31 cellular contexts compared by ENCODE assay signal in genomic region chr6:108171291-108171917, GRCh38. TPM values are rescaled to one million over a fixed set of nuclear protein-coding genes. Genes with fewer than 3 reads are reported as not detected.
DNase-seq lines count a peak whose midpoint lies in the region; ATAC-seq and TF ChIP-seq lines count a peak whose summit lies in the region.
"Had no signal": no experiment of that assay in that cellular context is flagged by ENCODE, and none has a peak within 500 bp of the region (broad histone marks: within the 10 kb centered on the region; RNA-seq: fewer than 3 reads in every experiment).

No MANE protein-coding gene starts in this region.

- H3K9me3 ChIP-seq in iPS-18a (ENCODE audit: control insufficient read depth, low read depth, low read length), result peaks cover 3% of the 10 kb centered on the region
- no peaks in the 10 kb centered on the region; the same call in 1 of the 2 replicates for H3K9me3 ChIP-seq in BE2C
- H3K9me3 ChIP-seq: body of pancreas, MG63, pancreas, thoracic aorta, uterus had no signal

- no peak for TF ChIP-seq CTCF in activated CD8-positive, alpha-beta T cell treated with anti-CD3 and anti-CD28 coated beads for 36 hours (IDR thresholded peaks at IDR 0.05)
- TF ChIP-seq CTCF in WTC11 (IDR thresholded peaks at IDR 0.05) (no peak), BE2C (IDR thresholded peaks at IDR 0.05; ENCODE audit: low read depth, low read length) (no peak)

- POLR2A ChIA-PET in activated CD8-positive, alpha-beta T cell treated with anti-CD3 and anti-CD28 coated beads, Interleukin-2, amount 10 ng/mL, durations not matched to agents 7 days and 5 days (lab: Charles Lee), result no interaction called here
- POLR2A ChIA-PET in activated CD8-positive, alpha-beta T cell treated with anti-CD3 and anti-CD28 coated beads for 36 hours (lab: Charles Lee), result no interaction called here
- POLR2A ChIA-PET in WTC11 (lab: Charles Lee), result interaction anchor here (0.5 kb wide), 1 partner anchor 57 kb away, joined by 7 read pairs; no protein-coding TSS in a partner anchor

- H3K27ac Mint-ChIP-seq in activated CD8-positive, alpha-beta T cell treated with anti-CD3 and anti-CD28 coated beads, Interleukin-2, amount 10 ng/mL, durations not matched to agents 7 days and 5 days, result no peak overlapping the region
- no peak overlapping the region for H3K27ac Mint-ChIP-seq in activated CD8-positive, alpha-beta T cell treated with anti-CD3 and anti-CD28 coated beads for 36 hours
- H3K27ac Mint-ChIP-seq in WTC11, result no peak overlapping the region
- H3K27ac Mint-ChIP-seq in stimulated activated memory B cell treated with anti-CD40 and anti-IgM and Interleukin-4, amounts not matched to agents 10 μg/mL and 1 μg/mL and 100 μg/mL, for 72 hours, result no peak overlapping the region
- no peak overlapping the region for H3K27ac Mint-ChIP-seq in activated CD8-positive, alpha-beta memory T cell treated with anti-CD3 and anti-CD28 coated beads, Interleukin-2, amount 10 ng/mL, durations not matched to agents 7 days and 5 days
- H3K27ac Mint-ChIP-seq: CD8-positive, alpha-beta T cell; dendritic cell treated with granulocyte-macrophage colony-stimulating factor and Interleukin-4, amounts not matched to agents 40 ng/mL and 50 ng/mL, for 4 days; mesothelial cell of epicardium; stimulated activated naive CD8-positive, alpha-beta T cell treated with anti-CD3 and anti-CD28 coated beads, Interleukin-15, amount 100 ng/mL, for 72 hours; T-helper 17 cell had no signal

- ATAC-seq in activated CD8-positive, alpha-beta T cell treated with anti-CD3 and anti-CD28 coated beads, Interleukin-2, amount 10 ng/mL, durations not matched to agents 7 days and 5 days, result no peak
- ATAC-seq in activated CD8-positive, alpha-beta T cell treated with anti-CD3 and anti-CD28 coated beads for 36 hours, result no peak
- ATAC-seq in WTC11, result no peak
- ATAC-seq in stimulated activated memory B cell treated with anti-CD40 and anti-IgM and Interleukin-4, amounts not matched to agents 10 μg/mL and 1 μg/mL and 100 μg/mL, for 72 hours, result no peak
- ATAC-seq in activated CD8-positive, alpha-beta memory T cell treated with anti-CD3 and anti-CD28 coated beads, Interleukin-2, amount 10 ng/mL, durations not matched to agents 7 days and 5 days, result no peak
- ATAC-seq: body of pancreas; CD8-positive, alpha-beta T cell; esophagus mucosa; left ventricle myocardium superior; pancreas; stimulated activated naive CD8-positive, alpha-beta T cell treated with anti-CD3 and anti-CD28 coated beads, Interleukin-15, amount 100 ng/mL, for 72 hours; T-helper 17 cell had no signal

- H3K27me3 Mint-ChIP-seq in activated CD8-positive, alpha-beta T cell treated with anti-CD3 and anti-CD28 coated beads, Interleukin-2, amount 10 ng/mL, durations not matched to agents 7 days and 5 days (ENCODE audit: low read depth), result peaks cover 77% of the 10 kb centered on the region
- H3K27me3 Mint-ChIP-seq in activated CD8-positive, alpha-beta T cell treated with anti-CD3 and anti-CD28 coated beads for 36 hours, result peaks cover 83% of the 10 kb centered on the region
- peaks cover 100% of the 10 kb centered on the region for H3K27me3 Mint-ChIP-seq in WTC11 (ENCODE audit: low read depth)
- peaks cover 100% of the 10 kb centered on the region for H3K27me3 Mint-ChIP-seq in stimulated activated memory B cell treated with anti-CD40 and anti-IgM and Interleukin-4, amounts not matched to agents 10 μg/mL and 1 μg/mL and 100 μg/mL, for 72 hours
- H3K27me3 Mint-ChIP-seq in activated CD8-positive, alpha-beta memory T cell treated with anti-CD3 and anti-CD28 coated beads, Interleukin-2, amount 10 ng/mL, durations not matched to agents 7 days and 5 days, result peaks cover 94% of the 10 kb centered on the region

- no peak overlapping the region for H3K27ac ChIP-seq in iPS-18a (ENCODE audit: low read length)
- H3K27ac ChIP-seq: body of pancreas, pancreas, SK-N-MC, thoracic aorta, uterus had no signal

- H3K4me1 ChIP-seq in iPS-18a (ENCODE audit: control insufficient read depth, low read depth, low read length), result peaks cover 33% of the 10 kb centered on the region
- H3K4me1 ChIP-seq in BE2C, result no peaks in the 10 kb centered on the region

- no peak for DNase-seq in activated CD8-positive, alpha-beta T cell treated with anti-CD3 and anti-CD28 coated beads, Interleukin-2, amount 10 ng/mL, durations not matched to agents 7 days and 5 days
- DNase-seq in activated CD8-positive, alpha-beta T cell treated with anti-CD3 and anti-CD28 coated beads for 36 hours, result no peak
- no peak for DNase-seq in WTC11 (ENCODE audit: low spot score)
- no peak for DNase-seq in stimulated activated CD4-positive, alpha-beta T cell treated with anti-CD3 and anti-CD28 coated beads, Interleukin-4, amount 100 ng/mL, for 4 hours
- DNase-seq in activated CD8-positive, alpha-beta memory T cell treated with anti-CD3 and anti-CD28 coated beads, Interleukin-2, amount 10 ng/mL, durations not matched to agents 7 days and 5 days, result no peak
- no peak for DNase-seq in BE2C
- DNase-seq: activated CD4-positive, alpha-beta T cell treated with anti-CD3 and anti-CD28 coated beads for 1 hour; activated gamma-delta T cell; body of pancreas; CD8-positive, alpha-beta T cell; glutamatergic neuron; HCEC 1CT; KG1; kidney; left ventricle myocardium superior; MG63; NCI-H2029 treated with DMSO at 0.1 percent for 48 hours; NCI-H526; pancreas; small intestine; stimulated activated naive CD8-positive, alpha-beta T cell treated with anti-CD3 and anti-CD28 coated beads, Interleukin-15, amount 100 ng/mL, for 72 hours; T-helper 17 cell; uterus had no signal

- H3K4me3 Mint-ChIP-seq in activated CD8-positive, alpha-beta T cell treated with anti-CD3 and anti-CD28 coated beads, Interleukin-2, amount 10 ng/mL, durations not matched to agents 7 days and 5 days, result peak overlapping the region; percentile 1
- H3K4me3 Mint-ChIP-seq in activated CD8-positive, alpha-beta T cell treated with anti-CD3 and anti-CD28 coated beads for 36 hours, result no peak overlapping the region
- H3K4me3 Mint-ChIP-seq in WTC11, result peak overlapping the region; percentile 54
- H3K4me3 Mint-ChIP-seq in stimulated activated memory B cell treated with anti-CD40 and anti-IgM and Interleukin-4, amounts not matched to agents 10 μg/mL and 1 μg/mL and 100 μg/mL, for 72 hours, result peak overlapping the region; percentile 8
- H3K4me3 Mint-ChIP-seq in activated CD8-positive, alpha-beta memory T cell treated with anti-CD3 and anti-CD28 coated beads, Interleukin-2, amount 10 ng/mL, durations not matched to agents 7 days and 5 days, result no peak overlapping the region
- H3K4me3 Mint-ChIP-seq: CD8-positive, alpha-beta T cell; dendritic cell treated with granulocyte-macrophage colony-stimulating factor and Interleukin-4, amounts not matched to agents 40 ng/mL and 50 ng/mL, for 4 days; mesothelial cell of epicardium; T-helper 17 cell had no signal

- CTCF ChIA-PET in activated CD8-positive, alpha-beta T cell treated with anti-CD3 and anti-CD28 coated beads, Interleukin-2, amount 10 ng/mL, durations not matched to agents 7 days and 5 days (lab: Charles Lee), result interaction anchor here (1.1 kb wide), 1 partner anchor 320 kb away, joined by 4 read pairs; no protein-coding TSS in a partner anchor
- CTCF ChIA-PET in activated CD8-positive, alpha-beta T cell treated with anti-CD3 and anti-CD28 coated beads for 36 hours (lab: Charles Lee), result interaction anchor here (1.0 to 1.4 kb wide), 3 partner anchors 8 to 320 kb away, joined by 3 to 4 read pairs (median 3); no protein-coding TSS in a partner anchor
- CTCF ChIA-PET in WTC11 (lab: Charles Lee), result interaction anchor here (0.8 kb wide), 1 partner anchor 55 kb away, joined by 3 read pairs; no protein-coding TSS in a partner anchor
- CTCF ChIA-PET in activated CD8-positive, alpha-beta memory T cell treated with anti-CD3 and anti-CD28 coated beads, Interleukin-2, amount 10 ng/mL, durations not matched to agents 7 days and 5 days (lab: Charles Lee), result no interaction called here

- H3K4me3 ChIP-seq in iPS-18a (ENCODE audit: low read length) (peak overlapping the region; percentile 20), BE2C (ENCODE audit: low read depth, low read length) (no peak overlapping the region)
- H3K4me3 ChIP-seq: body of pancreas, MG63, pancreas, SK-N-MC, thoracic aorta, uterus had no signal

- no peaks in the 10 kb centered on the region for H3K36me3 ChIP-seq in iPS-18a (ENCODE audit: control insufficient read depth, low read depth, low read length)
- H3K36me3 ChIP-seq in BE2C, result no peaks in the 10 kb centered on the region
- H3K36me3 ChIP-seq: MG63, pancreas, thoracic aorta, uterus had no signal

- peaks cover 100% of the 10 kb centered on the region for H3K27me3 ChIP-seq in iPS-18a (ENCODE audit: control insufficient read depth, insufficient read depth, low read length)
- peaks cover 57% of the 10 kb centered on the region for H3K27me3 ChIP-seq in BE2C
- H3K27me3 ChIP-seq: MG63 had no signal

- no peak overlapping the region for H3K9ac ChIP-seq in iPS-18a (ENCODE audit: low read length)

- H3K36me3 Mint-ChIP-seq in activated CD8-positive, alpha-beta T cell treated with anti-CD3 and anti-CD28 coated beads, Interleukin-2, amount 10 ng/mL, durations not matched to agents 7 days and 5 days (ENCODE audit: low read depth), result peaks cover 11% of the 10 kb centered on the region
- no peaks in the 10 kb centered on the region for H3K36me3 Mint-ChIP-seq in activated CD8-positive, alpha-beta T cell treated with anti-CD3 and anti-CD28 coated beads for 36 hours (ENCODE audit: low read depth)
- H3K36me3 Mint-ChIP-seq in WTC11, result 0 out of 2 replicates have a peak, but pooled peaks cover 6% of the 10 kb centered on the region
- no peaks in the 10 kb centered on the region for H3K36me3 Mint-ChIP-seq in stimulated activated memory B cell treated with anti-CD40 and anti-IgM and Interleukin-4, amounts not matched to agents 10 μg/mL and 1 μg/mL and 100 μg/mL, for 72 hours
- peaks cover 1% of the 10 kb centered on the region for H3K36me3 Mint-ChIP-seq in activated CD8-positive, alpha-beta memory T cell treated with anti-CD3 and anti-CD28 coated beads, Interleukin-2, amount 10 ng/mL, durations not matched to agents 7 days and 5 days
- H3K36me3 Mint-ChIP-seq: CD8-positive, alpha-beta T cell; mesothelial cell of epicardium had no signal

- H3K4me1 Mint-ChIP-seq in activated CD8-positive, alpha-beta T cell treated with anti-CD3 and anti-CD28 coated beads, Interleukin-2, amount 10 ng/mL, durations not matched to agents 7 days and 5 days (ENCODE audit: low read depth), result peaks cover 38% of the 10 kb centered on the region
- H3K4me1 Mint-ChIP-seq in activated CD8-positive, alpha-beta T cell treated with anti-CD3 and anti-CD28 coated beads for 36 hours (ENCODE audit: low read depth), result peaks cover 43% of the 10 kb centered on the region
- H3K4me1 Mint-ChIP-seq in WTC11, result peaks cover 55% of the 10 kb centered on the region
- peaks cover 61% of the 10 kb centered on the region for H3K4me1 Mint-ChIP-seq in stimulated activated memory B cell treated with anti-CD40 and anti-IgM and Interleukin-4, amounts not matched to agents 10 μg/mL and 1 μg/mL and 100 μg/mL, for 72 hours
- peaks cover 26% of the 10 kb centered on the region for H3K4me1 Mint-ChIP-seq in activated CD8-positive, alpha-beta memory T cell treated with anti-CD3 and anti-CD28 coated beads, Interleukin-2, amount 10 ng/mL, durations not matched to agents 7 days and 5 days

- intact Hi-C loops in activated CD8-positive, alpha-beta T cell treated with anti-CD3 and anti-CD28 coated beads for 36 hours (cut with micrococcal nuclease), result no loop called here

- H3K9me3 Mint-ChIP-seq in activated CD8-positive, alpha-beta T cell treated with anti-CD3 and anti-CD28 coated beads, Interleukin-2, amount 10 ng/mL, durations not matched to agents 7 days and 5 days (ENCODE audit: insufficient read depth), result no peaks in the 10 kb centered on the region
- no peaks in the 10 kb centered on the region for H3K9me3 Mint-ChIP-seq in activated CD8-positive, alpha-beta T cell treated with anti-CD3 and anti-CD28 coated beads for 36 hours
- H3K9me3 Mint-ChIP-seq in WTC11, result no peaks in the 10 kb centered on the region
- H3K9me3 Mint-ChIP-seq in stimulated activated memory B cell treated with anti-CD40 and anti-IgM and Interleukin-4, amounts not matched to agents 10 μg/mL and 1 μg/mL and 100 μg/mL, for 72 hours, result no peaks in the 10 kb centered on the region
- no peaks in the 10 kb centered on the region for H3K9me3 Mint-ChIP-seq in activated CD8-positive, alpha-beta memory T cell treated with anti-CD3 and anti-CD28 coated beads, Interleukin-2, amount 10 ng/mL, durations not matched to agents 7 days and 5 days (ENCODE audit: low read depth)
- H3K9me3 Mint-ChIP-seq: CD8-positive, alpha-beta T cell; dendritic cell treated with granulocyte-macrophage colony-stimulating factor and Interleukin-4, amounts not matched to agents 40 ng/mL and 50 ng/mL, for 4 days; mesothelial cell of epicardium; stimulated activated naive CD8-positive, alpha-beta T cell treated with anti-CD3 and anti-CD28 coated beads, Interleukin-15, amount 100 ng/mL, for 72 hours had no signal

RNA-seq across cellular contexts. Expression of gene NR2E1, which starts 5.6 kb away (rescaled TPM):
- total RNA-seq in activated CD8-positive, alpha-beta T cell treated with anti-CD3 and anti-CD28 coated beads, Interleukin-2, amount 10 ng/mL, durations not matched to agents 7 days and 5 days, result not detected
- not detected for total RNA-seq in activated CD8-positive, alpha-beta T cell treated with anti-CD3 and anti-CD28 coated beads for 36 hours
- not detected in 3 replicates for total RNA-seq in WTC11 (2021)
- total RNA-seq in activated CD8-positive, alpha-beta memory T cell treated with anti-CD3 and anti-CD28 coated beads, Interleukin-2, amount 10 ng/mL, durations not matched to agents 7 days and 5 days, result not detected
- not detected for polyA plus RNA-seq in BE2C (2012; ENCODE audit: insufficient read depth, insufficient read length, low read depth)
- total RNA-seq: body of pancreas; CD8-positive, alpha-beta T cell; fibroblast of villous mesenchyme; kidney; left ventricle myocardium superior; mesothelial cell of epicardium; T-helper 17 cell; thoracic aorta; uterus had no signal
- polyA plus RNA-seq: small intestine had no signal

Comparison
In these comparisons a context has a peak if more than half of its experiments do, and no peak if none do; other contexts are left out.
1. H3K4me3 Mint-ChIP-seq: peak in activated CD8-positive, alpha-beta T cell treated with anti-CD3 and anti-CD28 coated beads, Interleukin-2, amount 10 ng/mL, durations not matched to agents 7 days and 5 days (single experiment), WTC11 (single experiment) and stimulated activated memory B cell treated with anti-CD40 and anti-IgM and Interleukin-4, amounts not matched to agents 10 μg/mL and 1 μg/mL and 100 μg/mL, for 72 hours (single experiment); none in activated CD8-positive, alpha-beta T cell treated with anti-CD3 and anti-CD28 coated beads for 36 hours (single experiment) and activated CD8-positive, alpha-beta memory T cell treated with anti-CD3 and anti-CD28 coated beads, Interleukin-2, amount 10 ng/mL, durations not matched to agents 7 days and 5 days (single experiment).